Comparison of ENCODE assay signal across 2 cellular contexts in the genomic region with DNA sequence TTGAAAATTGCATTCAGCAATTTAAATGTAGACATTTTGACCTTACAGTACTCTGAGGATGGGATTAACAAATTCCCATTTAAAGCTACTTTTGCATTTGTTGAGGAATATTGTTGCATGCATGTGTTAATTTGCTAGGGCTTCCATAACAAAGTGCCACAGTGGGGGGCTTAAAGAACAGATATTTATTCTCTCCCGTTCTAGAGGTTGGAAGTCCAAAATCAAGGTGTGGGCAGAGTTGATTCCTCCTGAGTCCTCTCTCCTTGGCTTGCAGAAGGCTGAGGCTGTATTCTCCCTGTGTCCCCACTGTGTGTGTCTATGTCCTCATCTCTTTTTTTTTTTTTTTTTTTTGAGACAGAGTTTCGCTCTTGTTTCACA.
A peak's percentile ranks its signal among the peaks of the same experiment; 100 is the strongest.
TF ChIP-seq lines count a peak whose summit lies in the region.

No MANE protein-coding gene starts in this region.

TF ChIP-seq in GM23338, 12 proteins besides CTCF, POLR2A, EP300 and RAD21:
- TF ChIP-seq, protein P1, sequence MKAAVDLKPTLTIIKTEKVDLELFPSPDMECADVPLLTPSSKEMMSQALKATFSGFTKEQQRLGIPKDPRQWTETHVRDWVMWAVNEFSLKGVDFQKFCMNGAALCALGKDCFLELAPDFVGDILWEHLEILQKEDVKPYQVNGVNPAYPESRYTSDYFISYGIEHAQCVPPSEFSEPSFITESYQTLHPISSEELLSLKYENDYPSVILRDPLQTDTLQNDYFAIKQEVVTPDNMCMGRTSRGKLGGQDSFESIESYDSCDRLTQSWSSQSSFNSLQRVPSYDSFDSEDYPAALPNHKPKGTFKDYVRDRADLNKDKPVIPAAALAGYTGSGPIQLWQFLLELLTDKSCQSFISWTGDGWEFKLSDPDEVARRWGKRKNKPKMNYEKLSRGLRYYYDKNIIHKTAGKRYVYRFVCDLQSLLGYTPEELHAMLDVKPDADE (IDR thresholded peaks at IDR 0.05) = no peak
- peak; percentile 51; the same call in 1 of the 2 replicates for TF ChIP-seq ZNF462 (CRISPR knock-in tag; IDR thresholded peaks at IDR 0.05)

TF ChIP-seq in H1, 55 proteins besides CTCF, POLR2A, EP300 and RAD21 (continued from another document):
- TF ChIP-seq RNF2 (IDR thresholded peaks at IDR 0.05; ENCODE audit: borderline replicate concordance, low read depth, low read length, missing control alignments, poor library complexity, severe bottlenecking) = no peak
- 0 out of 2 replicates have a peak, but pooled peaks have one; percentile 14 for TF ChIP-seq SP1 (IDR thresholded peaks at IDR 0.05; ENCODE audit: low read depth, low read length)
- TF ChIP-seq BACH1 (IDR thresholded peaks at IDR 0.05; ENCODE audit: low read length) = no peak
- no peak for TF ChIP-seq YY1 (IDR thresholded peaks at IDR 0.05; ENCODE audit: low read depth, low read length)
- TF ChIP-seq CHD1 (IDR thresholded peaks at IDR 0.05; ENCODE audit: low read depth, low read length) = no peak
- TF ChIP-seq HDAC2 (IDR thresholded peaks at IDR 0.05; ENCODE audit: borderline replicate concordance in 1 of 2, low read depth in 2 of 2, low read length in 2 of 2) = 0 out of 4 replicates have a peak, but pooled peaks of 1 of the 2 experiments have one; percentile 24
